10 cellular contexts compared by ENCODE assay signal in the genomic region with DNA sequence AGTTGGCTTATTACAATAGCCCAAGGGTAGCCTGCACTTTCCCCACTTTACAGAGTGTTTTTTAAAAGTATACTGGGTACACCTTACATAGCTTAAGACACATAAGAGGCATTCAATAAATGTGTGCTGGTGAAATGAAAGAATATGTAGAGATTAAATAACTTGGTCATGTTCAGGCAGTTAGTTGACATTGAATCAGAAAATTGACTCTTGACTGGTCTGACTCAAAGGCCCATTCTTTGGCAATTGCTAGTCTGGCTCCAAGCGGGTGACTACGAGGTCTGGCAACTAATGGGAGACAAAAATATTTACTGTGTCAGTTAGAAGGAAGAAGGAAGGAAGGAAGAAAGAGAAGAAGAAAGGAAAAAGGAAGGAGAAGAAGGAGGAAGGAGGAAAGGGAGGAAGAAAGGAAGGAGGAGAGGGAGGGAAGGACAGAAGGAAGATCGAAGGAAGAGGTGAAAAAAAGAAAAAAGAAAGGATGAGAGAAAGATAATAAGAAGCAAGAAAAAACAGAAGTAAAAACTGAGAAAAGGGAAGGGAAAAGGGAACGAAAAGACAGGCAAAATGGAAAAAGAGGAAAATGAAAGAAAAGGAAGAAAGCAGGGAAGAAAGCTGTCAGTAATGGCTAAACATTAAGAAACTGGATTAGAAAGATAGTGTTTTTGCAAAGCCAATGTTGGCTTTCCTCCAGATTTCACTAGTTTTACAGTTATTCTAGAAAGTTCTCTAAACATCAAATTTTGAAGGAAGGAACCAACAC.
DNase-seq lines count a peak whose midpoint lies in the region; ATAC-seq and TF ChIP-seq lines count a peak whose summit lies in the region.
"Had no signal": no experiment of that assay in that cellular context is flagged by ENCODE, and none has a peak within 500 bp of the region (broad histone marks: within the 10 kb centered on the region; RNA-seq: fewer than 3 reads in every experiment).

No MANE protein-coding gene starts in this region.

- peak overlapping the region; percentile 19 for H2AFZ ChIP-seq in fibroblast of lung (ENCODE audit: low read length)

- H3K9me3 Mint-ChIP-seq in activated naive CD4-positive, alpha-beta T cell treated with anti-CD3 and anti-CD28 coated beads, Interleukin-2, amount 10 ng/mL, durations not matched to agents 7 days and 5 days, result no peaks in the 10 kb centered on the region

- no peak for TF ChIP-seq CTCF in fibroblast of lung (conservative IDR thresholded peaks at IDR 0.05 in 1 of 2, IDR thresholded peaks at IDR 0.05 in 1 of 2; ENCODE audit: low read depth in 1 of 2, low read length in 2 of 2)

- H3K27ac Mint-ChIP-seq in activated naive CD4-positive, alpha-beta T cell treated with anti-CD3 and anti-CD28 coated beads, Interleukin-2, amount 10 ng/mL, durations not matched to agents 7 days and 5 days, result peak overlapping the region; percentile 81
- peak overlapping the region; percentile 85 for H3K27ac Mint-ChIP-seq in T-helper 17 cell

- H3K27me3 Mint-ChIP-seq in activated naive CD4-positive, alpha-beta T cell treated with anti-CD3 and anti-CD28 coated beads, Interleukin-2, amount 10 ng/mL, durations not matched to agents 7 days and 5 days, result no peaks in the 10 kb centered on the region
- H3K27me3 Mint-ChIP-seq in T-helper 17 cell, result no peaks in the 10 kb centered on the region

- CTCF ChIA-PET in activated naive CD4-positive, alpha-beta T cell treated with anti-CD3 and anti-CD28 coated beads, Interleukin-2, amount 10 ng/mL, durations not matched to agents 7 days and 5 days (lab: Charles Lee), result interaction anchor here (1.8 kb wide), 1 partner anchor 286 kb away, joined by 6 read pairs; the partner anchor contains the start of gene TRIB2

- peaks cover 6% of the 10 kb centered on the region for H3K36me3 Mint-ChIP-seq in activated naive CD4-positive, alpha-beta T cell treated with anti-CD3 and anti-CD28 coated beads, Interleukin-2, amount 10 ng/mL, durations not matched to agents 7 days and 5 days
- no peaks in the 10 kb centered on the region for H3K36me3 Mint-ChIP-seq in T-helper 17 cell (ENCODE audit: low read depth)

- no peaks in the 10 kb centered on the region for H4K20me1 ChIP-seq in fibroblast of lung (ENCODE audit: control insufficient read depth, extremely low read depth, insufficient read depth, low read length)

- H3K4me1 Mint-ChIP-seq in activated naive CD4-positive, alpha-beta T cell treated with anti-CD3 and anti-CD28 coated beads, Interleukin-2, amount 10 ng/mL, durations not matched to agents 7 days and 5 days, result peaks cover 55% of the 10 kb centered on the region
- peaks cover 31% of the 10 kb centered on the region for H3K4me1 Mint-ChIP-seq in T-helper 17 cell

- no peak for DNase-seq in activated naive CD4-positive, alpha-beta T cell treated with anti-CD3 and anti-CD28 coated beads, Interleukin-2, amount 10 ng/mL, durations not matched to agents 7 days and 5 days
- DNase-seq in activated naive CD4-positive, alpha-beta T cell treated with anti-CD3 and anti-CD28 coated beads, Interleukin-2, amount 50 U/mL, for 16 hours, result no peak
- no peak for DNase-seq in T-helper 17 cell
- DNase-seq in fibroblast of lung (ENCODE audit: low read depth in 2 of 2), result peak; percentile 71 to 73
- peak; percentile 84 for DNase-seq in stromal cell of bone marrow (ENCODE audit: low read depth)
- DNase-seq in DMS153 treated with DMSO at 0.1 percent for 48 hours (lab: John Stamatoyannopoulos, UW; ENCODE audit: unreplicated experiment), result no peak
- DNase-seq: dermis blood vessel endothelial cell had no signal

- H3K4me3 ChIP-seq in fibroblast of lung (replicated peaks in 1 of 4; ENCODE audit: control extremely low read depth in 1 of 4, insufficient read depth in 1 of 4, low read depth in 3 of 4, low read length in 4 of 4), result no peak overlapping the region
- H3K4me3 ChIP-seq: right atrium auricular region had no signal

- no peak overlapping the region for H3K4me3 Mint-ChIP-seq in activated naive CD4-positive, alpha-beta T cell treated with anti-CD3 and anti-CD28 coated beads, Interleukin-2, amount 10 ng/mL, durations not matched to agents 7 days and 5 days
- peak overlapping the region; percentile 85 for H3K4me3 Mint-ChIP-seq in T-helper 17 cell

- H3K4me2 ChIP-seq in fibroblast of lung (ENCODE audit: extremely low read depth, insufficient read depth, low read length), result no peak overlapping the region

- H3K4me1 ChIP-seq in fibroblast of lung (ENCODE audit: control insufficient read depth, extremely low read depth, insufficient read depth, low read length), result peaks cover 3% of the 10 kb centered on the region
- H3K4me1 ChIP-seq: right atrium auricular region had no signal

- ATAC-seq in T-helper 17 cell (no peak), HG03460 (IDR thresholded peaks at IDR 0.05; ENCODE audit: unreplicated experiment) (no peak), GM21515 (IDR thresholded peaks at IDR 0.05; ENCODE audit: unreplicated experiment) (no peak)

- no peaks in the 10 kb centered on the region for H3K79me2 ChIP-seq in fibroblast of lung (ENCODE audit: control insufficient read depth, insufficient read depth, low read length)

- H3K27ac ChIP-seq in fibroblast of lung (ENCODE audit: insufficient read depth, low read length), result peak overlapping the region; percentile 33
- H3K27ac ChIP-seq: right atrium auricular region had no signal

- no peak overlapping the region for H3K9ac ChIP-seq in fibroblast of lung (ENCODE audit: insufficient read depth, low read length)

- H3K36me3 ChIP-seq in fibroblast of lung (ENCODE audit: control insufficient read depth, insufficient read depth, low read length), result no peaks in the 10 kb centered on the region
- H3K36me3 ChIP-seq: right atrium auricular region had no signal

- H3K9me3 ChIP-seq in T-helper 17 cell (ENCODE audit: control insufficient read depth, low read length, poor library complexity, severe bottlenecking) (no peaks in the 10 kb centered on the region), fibroblast of lung (ENCODE audit: control insufficient read depth, insufficient read depth, low read depth, low read length) (no peaks in the 10 kb centered on the region)
- H3K9me3 ChIP-seq: right atrium auricular region had no signal

- no peaks in the 10 kb centered on the region for H3K27me3 ChIP-seq in fibroblast of lung (ENCODE audit: control insufficient read depth, insufficient read depth, low read length)
- H3K27me3 ChIP-seq: right atrium auricular region had no signal

Comparison
In these comparisons a context has a peak if more than half of its experiments do, and no peak if none do; other contexts are left out.
1. DNase-seq: peak in fibroblast of lung (2 of 2) and stromal cell of bone marrow (single experiment); none in activated naive CD4-positive, alpha-beta T cell treated with anti-CD3 and anti-CD28 coated beads, Interleukin-2, amount 10 ng/mL, durations not matched to agents 7 days and 5 days (single experiment), activated naive CD4-positive, alpha-beta T cell treated with anti-CD3 and anti-CD28 coated beads, Interleukin-2, amount 50 U/mL, for 16 hours (single experiment), T-helper 17 cell (0 of 3) and DMS153 treated with DMSO at 0.1 percent for 48 hours (single experiment).